15 cellular contexts compared by ENCODE assay signal in genomic region chr14:102601378-102601925, GRCh38.
"Had no signal": no experiment of that assay in that cellular context is flagged by ENCODE, and none has a peak within 500 bp of the region (broad histone marks: within the 10 kb centered on the region; RNA-seq: fewer than 3 reads in every experiment).

No MANE protein-coding gene starts in this region.

- H3K27ac ChIP-seq: breast epithelium, sigmoid colon, uterus had no signal

- ATAC-seq: left colon; natural killer cell treated with Interleukin-12 subunit alpha and Interleukin-12 subunit beta and Interleukin-15 and Interleukin-18, amount 100 ng/mL, for 72 hours had no signal

- DNase-seq: activated CD4-positive, alpha-beta T cell treated with anti-CD3 and anti-CD28 coated beads, Interleukin-2, amount 50 U/mL, for 1 hour; activated naive CD8-positive, alpha-beta T cell treated with anti-CD3 and anti-CD28 coated beads for 36 hours; activated T-cell treated with anti-CD3 and anti-CD28 coated beads for 4 hours; aorta; esophagus squamous epithelium; foreskin fibroblast; glutamatergic neuron; left colon; sigmoid colon; stimulated activated CD4-positive, alpha-beta T cell treated with anti-CD3 and anti-CD28 coated beads, Interleukin-4, amount 100 ng/mL, for 24 hours; T-helper 2 cell; testis; uterus had no signal

- H3K9me3 ChIP-seq: breast epithelium, esophagus squamous epithelium, sigmoid colon, testis, uterus had no signal

- H3K4me3 ChIP-seq: breast epithelium, esophagus squamous epithelium, sigmoid colon, testis, uterus had no signal

- H3K27me3 ChIP-seq: breast epithelium, esophagus squamous epithelium, sigmoid colon, testis, uterus had no signal

- H3K36me3 ChIP-seq: breast epithelium, sigmoid colon, uterus had no signal
